ENCODE assay signal across 8 cellular contexts in genomic region chr4:78059524-78059889, GRCh38. TPM values are rescaled to one million over a fixed set of nuclear protein-coding genes. Genes with fewer than 3 reads are reported as not detected.
DNase-seq lines count a peak whose midpoint lies in the region; ATAC-seq and TF ChIP-seq lines count a peak whose summit lies in the region.

No MANE protein-coding gene starts in this region.

- H3K4me1 ChIP-seq in stomach: peaks cover 15 to 41% (median 37%) of the 10 kb centered on the region in 4 donors

- H3K27ac Mint-ChIP-seq in activated CD4-positive, alpha-beta T cell treated with anti-CD3 and anti-CD28 coated beads, Interleukin-2, amount 10 ng/mL, durations not matched to agents 24 days and 14 days: no peak overlapping the region

- peaks cover 28% of the 10 kb centered on the region for H3K4me1 Mint-ChIP-seq in activated CD4-positive, alpha-beta T cell treated with anti-CD3 and anti-CD28 coated beads, Interleukin-2, amount 10 ng/mL, durations not matched to agents 24 days and 14 days

- no peaks in the 10 kb centered on the region for H3K36me3 ChIP-seq in stomach

- ATAC-seq in HG02870 (IDR thresholded peaks at IDR 0.05; ENCODE audit: unreplicated experiment): no peak

- H3K36me3 Mint-ChIP-seq in activated CD4-positive, alpha-beta T cell treated with anti-CD3 and anti-CD28 coated beads, Interleukin-2, amount 10 ng/mL, durations not matched to agents 24 days and 14 days (ENCODE audit: low read depth): no peaks in the 10 kb centered on the region

- H3K9me3 Mint-ChIP-seq in activated CD4-positive, alpha-beta T cell treated with anti-CD3 and anti-CD28 coated beads, Interleukin-2, amount 10 ng/mL, durations not matched to agents 24 days and 14 days: no peaks in the 10 kb centered on the region

- peaks cover 0 to 44% (median 35%) of the 10 kb centered on the region in 3 donors for H3K27me3 ChIP-seq in stomach

- H3K27me3 Mint-ChIP-seq in activated CD4-positive, alpha-beta T cell treated with anti-CD3 and anti-CD28 coated beads, Interleukin-2, amount 10 ng/mL, durations not matched to agents 24 days and 14 days: peaks cover 72% of the 10 kb centered on the region

- intact Hi-C loops in activated CD4-positive, alpha-beta T cell treated with anti-CD3 and anti-CD28 coated beads, Interleukin-2, amount 10 ng/mL, durations not matched to agents 24 days and 14 days (cut with micrococcal nuclease): loop anchor here (5.0 kb wide), 3 partner anchors 102 to 458 kb away; partner anchors contain the start of gene CNOT6L
- intact Hi-C loops in stomach (cut with DNase I; ENCODE audit: low total_unique reads): no loop called here

- H3K4me3 Mint-ChIP-seq in activated CD4-positive, alpha-beta T cell treated with anti-CD3 and anti-CD28 coated beads, Interleukin-2, amount 10 ng/mL, durations not matched to agents 24 days and 14 days: peak overlapping the region; percentile 60

- 4 to 7% (median 6%) methylated on average over 7 of the region's 7 CpGs for WGBS in stomach, 5 donors

- TF ChIP-seq EP300 in stomach (IDR thresholded peaks at IDR 0.05): no peak

- peak overlapping the region in 3 of 5 donors; percentile 43 to 71 (median 64) for H3K27ac ChIP-seq in stomach

- no peaks in the 10 kb centered on the region for H3K9me3 ChIP-seq in stomach

- peak overlapping the region; percentile 53 to 63 (median 60) for H3K4me3 ChIP-seq in stomach

- TF ChIP-seq CTCF in stomach (IDR thresholded peaks at IDR 0.05): peak in 4 of 7 experiments; percentile 31 to 46 (median 38)

- TF ChIP-seq POLR2A in stomach (IDR thresholded peaks at IDR 0.05): no peak

- peak; percentile 64 for DNase-seq in activated CD4-positive, alpha-beta T cell treated with anti-CD3 and anti-CD28 coated beads, Interleukin-2, amount 10 ng/mL, durations not matched to agents 24 days and 14 days
- DNase-seq in activated CD4-positive, alpha-beta T cell treated with anti-CD3 and anti-CD28 coated beads for 1 hour: no peak
- DNase-seq in NAMALWA (ENCODE audit: low spot score): peak; percentile 15
- peak; percentile 75 for DNase-seq in SHP77 treated with DMSO at 0.1 percent for 48 hours (lab: John Stamatoyannopoulos, UW)
- peak; percentile 28 to 76 for DNase-seq in dermis microvascular lymphatic vessel endothelial cell (ENCODE audit: low read depth in 2 of 2)
- DNase-seq in left kidney (ENCODE audit: low read depth, low spot score): peak; percentile 96
- peak; percentile 54 for DNase-seq in stomach

RNA-seq across cellular contexts. Expression of gene FRAS1, which starts 2.4 kb away (rescaled TPM):
- total RNA-seq in activated CD4-positive, alpha-beta T cell treated with anti-CD3 and anti-CD28 coated beads, Interleukin-2, amount 10 ng/mL, durations not matched to agents 24 days and 14 days: not detected in 2 replicates
- 0.13 and 0.38 TPM in 2 replicates for total RNA-seq in dermis microvascular lymphatic vessel endothelial cell
- 10 to 100 TPM in 1 of 5 donors, 1 to 10 TPM in 4; 1.2 to 12.7 (median 7.6) TPM for total RNA-seq in stomach
- polyA plus RNA-seq in stomach: under 1 TPM; under 0.01 to 0.65 (median 0.12) TPM
